In the genomic region with DNA sequence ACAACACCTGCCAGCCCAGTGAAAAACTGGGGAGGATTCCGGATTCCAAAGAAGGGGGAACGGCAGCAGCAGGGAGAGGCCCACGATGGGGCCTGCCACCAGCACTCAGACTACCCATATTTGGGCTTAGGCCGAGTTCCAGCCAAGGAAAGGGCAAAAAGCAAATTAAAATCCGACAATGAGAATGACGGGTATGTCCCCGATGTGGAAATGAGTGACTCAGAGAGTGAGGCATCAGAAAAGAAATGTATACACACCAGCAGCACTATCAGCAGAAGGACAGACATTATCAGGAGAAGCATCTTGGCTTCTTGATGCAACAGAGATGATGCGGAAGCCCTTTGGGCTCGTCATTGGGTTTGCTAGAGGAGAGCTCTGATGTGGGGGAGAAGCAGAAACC, we compare ENCODE assay signal across 13 cellular contexts.
A peak's percentile ranks its signal among the peaks of the same experiment; 100 is the strongest.
DNase-seq lines count a peak whose midpoint lies in the region; ATAC-seq, FAIRE-seq and TF ChIP-seq lines count a peak whose summit lies in the region.
"Had no signal": no experiment of that assay in that cellular context is flagged by ENCODE, and none has a peak within 500 bp of the region (broad histone marks: within the 10 kb centered on the region; RNA-seq: fewer than 3 reads in every experiment).

No MANE protein-coding gene starts in this region.

- H4K91ac ChIP-seq in H1 (replicated peaks; ENCODE audit: insufficient read length, low read length) = no peak overlapping the region
- peak overlapping the region; percentile 35 for H4K91ac ChIP-seq in trophoblast cell (ENCODE audit: low read depth, low read length)

- peaks cover 0 to 8% of the 10 kb centered on the region in 2 experiments; a peak in 1 of 4 replicates for H3K79me2 ChIP-seq in H1 (ENCODE audit: control insufficient read depth in 1 of 2, insufficient read depth in 2 of 2, low read length in 2 of 2)
- peaks cover 3% of the 10 kb centered on the region for H3K79me2 ChIP-seq in trophoblast cell (ENCODE audit: control insufficient read depth, insufficient read depth, low read length, poor library complexity)

- H2BK120ac ChIP-seq in H1 (replicated peaks; ENCODE audit: low read depth, low read length) = no peak overlapping the region
- H2BK120ac ChIP-seq in trophoblast cell (ENCODE audit: insufficient read depth, low read length, poor library complexity) = peak overlapping the region; percentile 33

- H3K27ac ChIP-seq in H1 (ENCODE audit: low read depth, low read length) (no peak overlapping the region), trophoblast cell (ENCODE audit: low read depth, low read length) (no peak overlapping the region)
- H3K27ac ChIP-seq: heart right ventricle, sigmoid colon had no signal

- H2BK5ac ChIP-seq in H1 (ENCODE audit: low read depth, low read length) = no peak overlapping the region
- H2BK5ac ChIP-seq in trophoblast cell (ENCODE audit: low read depth, low read length, poor library complexity) = peak overlapping the region; percentile 63

- no peak overlapping the region for H3K56ac ChIP-seq in H1 (replicated peaks; ENCODE audit: insufficient read length, low read depth, low read length)

- TF ChIP-seq RAD21 in H1 (IDR thresholded peaks at IDR 0.05 in 1 of 2, conservative IDR thresholded peaks at IDR 0.05 in 1 of 2; ENCODE audit: low read depth in 2 of 2, low read length in 2 of 2) = no peak

- no peak overlapping the region for H3K4ac ChIP-seq in H1 (replicated peaks; ENCODE audit: insufficient read length, low read depth, low read length)
- no peak overlapping the region for H3K4ac ChIP-seq in trophoblast cell (ENCODE audit: low read depth, low read length)

- H3K27me3 ChIP-seq in H1 (replicated peaks in 1 of 4; ENCODE audit: control insufficient read depth in 3 of 4, extremely low read depth in 1 of 4, insufficient read depth in 3 of 4, low read length in 3 of 4) (no peaks in the 10 kb centered on the region), trophoblast cell (ENCODE audit: insufficient read depth, low read length) (no peaks in the 10 kb centered on the region)
- H3K27me3 ChIP-seq: heart right ventricle, sigmoid colon had no signal

- H3K4me1 ChIP-seq in H1 (replicated peaks in 1 of 4; ENCODE audit: control insufficient read depth in 3 of 4, insufficient read depth in 4 of 4, low read length in 3 of 4) (peaks cover 0 to 2% (median 0%) of the 10 kb centered on the region in 4 experiments; a peak in 1 of 7 replicates), trophoblast cell (ENCODE audit: control insufficient read depth in 1 of 2, insufficient read depth in 2 of 2, low read length in 2 of 2) (peaks cover 0 to 3% of the 10 kb centered on the region in 2 experiments)
- H3K4me1 ChIP-seq: sigmoid colon had no signal

- TF ChIP-seq EP300 in H1 (IDR thresholded peaks at IDR 0.05; ENCODE audit: borderline replicate concordance in 1 of 2, low read depth in 2 of 2, low read length in 2 of 2) = no peak

- H3K36me3 ChIP-seq in H1 (ENCODE audit: control insufficient read depth in 2 of 4, insufficient read depth in 4 of 4, low read length in 3 of 4) (peaks cover 30 to 77% (median 59%) of the 10 kb centered on the region in 4 experiments), trophoblast cell (ENCODE audit: control insufficient read depth in 1 of 2, insufficient read depth in 2 of 2, low read length in 2 of 2) (peaks cover 13 to 24% of the 10 kb centered on the region in 2 experiments)

- no peak overlapping the region for H3K9ac ChIP-seq in H1 (replicated peaks in 1 of 4; ENCODE audit: extremely low read depth in 1 of 4, low read depth in 3 of 4, low read length in 3 of 4)
- H3K9ac ChIP-seq in trophoblast cell (ENCODE audit: low read length) = no peak overlapping the region

- no peak for TF ChIP-seq CTCF in H1 (IDR thresholded peaks at IDR 0.05; ENCODE audit: control extremely low read depth in 1 of 3, insufficient read depth in 1 of 3, low read depth in 1 of 3, low read length in 3 of 3)

- no peaks in the 10 kb centered on the region for H3K9me3 ChIP-seq in H1 (ENCODE audit: insufficient read depth in 2 of 2, low read depth in 1 of 2, low read length in 1 of 2)
- no peaks in the 10 kb centered on the region for H3K9me3 ChIP-seq in trophoblast cell (ENCODE audit: insufficient read depth, low read depth, low read length)
- H3K9me3 ChIP-seq: heart right ventricle, sigmoid colon had no signal

- H2BK12ac ChIP-seq in H1 (ENCODE audit: low read depth, low read length) (no peak overlapping the region), trophoblast cell (ENCODE audit: low read length) (peak overlapping the region; percentile 64)

- no peak for TF ChIP-seq POLR2A in H1 (IDR thresholded peaks at IDR 0.05; ENCODE audit: control extremely low read depth in 1 of 2, low read depth in 2 of 2, low read length in 2 of 2)

- H3K79me1 ChIP-seq in H1 (ENCODE audit: low read depth, low read length) (no peaks in the 10 kb centered on the region; the same call in 1 of the 2 replicates), trophoblast cell (ENCODE audit: low read length) (peaks cover 5% of the 10 kb centered on the region)

- no peak overlapping the region for H4K8ac ChIP-seq in H1 (ENCODE audit: extremely low read depth, insufficient read depth, low read length)
- peak overlapping the region; percentile 60 for H4K8ac ChIP-seq in trophoblast cell (ENCODE audit: low read depth, low read length)

- FAIRE-seq in H1 (lab: Jason Lieb, UNC) = no peak

- H2BK15ac ChIP-seq in H1 (ENCODE audit: low read length) = no peak overlapping the region

- WGBS in H1 (ENCODE audit: extremely low coverage in 1 of 2, insufficient coverage in 1 of 2, insufficient read length in 1 of 2, insufficient replicate concordance in 2 of 2, low coverage in 1 of 2, low lambda C conversion rate in 2 of 2, missing lambda C conversion rate in 1 of 2), 2 experiments = 93% methylated on average over 9 of the region's 9 CpGs; no CpG with 5 or more reads in 1 of the 2 experiments
- WGBS in trophoblast cell (ENCODE audit: extremely low coverage, insufficient coverage, insufficient read length) = no CpG with 5 or more reads among the region's 9 CpGs

- no peak overlapping the region for H3K4me3 ChIP-seq in H1 (ENCODE audit: extremely low read depth in 1 of 4, insufficient read depth in 2 of 4, low read depth in 3 of 4, low read length in 4 of 4)
- H3K4me3 ChIP-seq in trophoblast cell (ENCODE audit: low read depth, low read length) = no peak overlapping the region
- H3K4me3 ChIP-seq: heart right ventricle, sigmoid colon had no signal

- no peak overlapping the region for H4K5ac ChIP-seq in H1 (ENCODE audit: insufficient read length, low read depth, low read length)

- CTCF ChIA-PET in H1 (lab: Charles Lee; ENCODE audit: partially characterized antibody) = no interaction called here

- H2AFZ ChIP-seq in H1 (ENCODE audit: low read length) (no peak overlapping the region), trophoblast cell (ENCODE audit: insufficient read depth, low read length, poor library complexity) (no peak overlapping the region)

- no peaks in the 10 kb centered on the region for H3K23me2 ChIP-seq in H1 (ENCODE audit: low read depth, low read length)

- H3K18ac ChIP-seq in H1 (ENCODE audit: extremely low read depth, low read length) = no peak overlapping the region
- peak overlapping the region; percentile 75 for H3K18ac ChIP-seq in trophoblast cell (ENCODE audit: low read length)

- H2AK5ac ChIP-seq in H1 (ENCODE audit: low read depth, low read length) (no peak overlapping the region), trophoblast cell (ENCODE audit: low read length) (peak overlapping the region; percentile 89)

- no peak overlapping the region for H2BK20ac ChIP-seq in H1 (ENCODE audit: low read length)

- no peak for ATAC-seq in HG02678 (IDR thresholded peaks at IDR 0.05; ENCODE audit: unreplicated experiment)
- no peak for ATAC-seq in HG03159 (IDR thresholded peaks at IDR 0.05; ENCODE audit: unreplicated experiment)
- ATAC-seq: left cardiac atrium, T-helper 17 cell had no signal

- no peak overlapping the region for H4K12ac ChIP-seq in trophoblast cell (ENCODE audit: low read depth, low read length)

- DNase-seq in ELR (ENCODE audit: low read depth) (peak; percentile 93), RPMI7951 (ENCODE audit: low read depth) (peak; percentile 89), H1 (ENCODE audit: low read depth in 1 of 2, low spot score in 2 of 2) (no peak), trophoblast cell (peak; percentile 80 to 96), OCI-M1 (lab: John Stamatoyannopoulos, UW) (no peak)
- DNase-seq: activated CD4-positive, alpha-beta T cell treated with anti-CD3 and anti-CD28 coated beads, Interleukin-2, amount 50 U/mL, for 4 hours; heart right ventricle; left cardiac atrium; NCI-H1417; sigmoid colon; T-helper 17 cell had no signal

- H3K4me2 ChIP-seq in H1 (ENCODE audit: insufficient read depth in 1 of 2, low read depth in 2 of 2, low read length in 2 of 2) (no peak overlapping the region), trophoblast cell (ENCODE audit: low read length) (no peak overlapping the region)

- H3K14ac ChIP-seq in H1 (ENCODE audit: insufficient read length) = no peak overlapping the region
- no peak overlapping the region for H3K14ac ChIP-seq in trophoblast cell (ENCODE audit: low read length)

- peaks cover 10% of the 10 kb centered on the region in 2 experiments for H4K20me1 ChIP-seq in H1 (replicated peaks in 1 of 2; ENCODE audit: control insufficient read depth in 1 of 2, insufficient read depth in 2 of 2, low read length in 2 of 2)

- POLR2A ChIA-PET in H1 (lab: Charles Lee; ENCODE audit: partially characterized antibody) = interaction anchor here (0.9 to 1.5 kb wide), 3 partner anchors 10 to 148 kb away, joined by 3 read pairs; no protein-coding TSS in a partner anchor

- H3K23ac ChIP-seq in H1 (ENCODE audit: insufficient read length) = no peak overlapping the region
- no peak overlapping the region for H3K23ac ChIP-seq in trophoblast cell (ENCODE audit: low read length)

TF ChIP-seq in H1, 55 proteins besides CTCF, POLR2A, EP300 and RAD21:
- TF ChIP-seq POLR2AphosphoS5 (IDR thresholded peaks at IDR 0.05; ENCODE audit: low read depth, low read length) = peak; percentile 60; the same call in 1 of the 2 replicates
- TF ChIP-seq GTF2F1 (IDR thresholded peaks at IDR 0.05; ENCODE audit: borderline replicate concordance, low read depth, low read length) = no peak
- TF ChIP-seq SRF (IDR thresholded peaks at IDR 0.05; ENCODE audit: low read depth, low read length) = peak; percentile 25; the same call in 1 of the 2 replicates

Comparison
In these comparisons a context has a peak if more than half of its experiments do, and no peak if none do; other contexts are left out.
1. DNase-seq: peak in ELR (single experiment), RPMI7951 (single experiment) and trophoblast cell (2 of 2); none in H1 (0 of 2) and OCI-M1 (single experiment).